In the genomic region with DNA sequence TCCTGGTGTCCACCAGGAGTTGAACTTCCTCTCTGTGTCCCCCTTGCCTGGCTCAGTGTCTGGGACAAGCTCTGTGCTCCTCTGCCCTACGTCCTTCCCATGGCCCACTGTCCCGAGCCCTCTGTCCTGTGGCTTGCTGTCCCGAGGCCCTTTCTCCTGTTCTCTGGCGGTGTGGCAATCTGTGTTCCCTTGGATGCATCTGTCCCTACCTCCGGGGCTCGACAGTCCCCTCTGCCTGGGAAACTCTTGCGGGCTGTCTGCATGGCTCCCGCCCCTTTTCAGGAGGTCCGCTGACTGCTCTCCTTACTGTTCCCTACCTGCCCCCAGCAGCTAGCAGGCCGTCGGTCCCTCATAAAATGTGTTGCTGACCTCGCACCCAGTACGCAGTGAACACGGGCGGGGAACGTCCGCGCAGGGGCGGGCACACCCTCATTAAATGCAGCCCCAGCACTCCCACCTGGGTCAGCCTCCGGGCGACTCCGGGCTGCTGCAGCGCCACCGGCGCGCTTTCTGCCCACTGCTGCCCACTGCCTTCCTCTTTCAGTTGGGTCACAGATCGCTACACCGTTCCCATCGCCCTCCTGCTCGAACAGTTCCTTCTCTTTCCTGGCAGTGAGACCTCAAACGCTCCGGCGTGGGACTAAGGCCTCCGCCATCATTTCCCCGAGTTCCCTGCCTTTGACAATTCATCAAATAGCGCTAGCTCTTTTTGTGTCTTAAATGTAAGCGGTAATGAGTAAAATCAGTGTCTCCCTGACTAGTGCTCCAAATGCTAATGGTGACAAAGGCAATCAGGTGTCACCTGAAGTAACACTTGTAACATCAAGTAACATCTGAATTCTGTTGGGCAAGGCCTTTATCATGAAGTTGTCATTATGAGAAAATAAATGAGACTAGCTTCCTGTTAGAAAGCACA, we compare ENCODE assay signal across 10 cellular contexts.
DNase-seq lines count a peak whose midpoint lies in the region; ATAC-seq lines count a peak whose summit lies in the region.
"Had no signal": no experiment of that assay in that cellular context is flagged by ENCODE, and none has a peak within 500 bp of the region (broad histone marks: within the 10 kb centered on the region; RNA-seq: fewer than 3 reads in every experiment).

No MANE protein-coding gene starts in this region.

- intact Hi-C loops in CD4-positive, alpha-beta memory T cell (cut with micrococcal nuclease): no loop called here

- H3K4me3 Mint-ChIP-seq in CD4-positive, alpha-beta memory T cell: peak overlapping the region; percentile 73 to 88 (median 81)
- H3K4me3 Mint-ChIP-seq in effector memory CD8-positive, alpha-beta T cell: peak overlapping the region; percentile 67 to 70
- H3K4me3 Mint-ChIP-seq in natural killer cell treated with Interleukin-12 subunit alpha and Interleukin-12 subunit beta and Interleukin-15 and Interleukin-18, amount 100 ng/mL, for 72 hours: peak overlapping the region; percentile 69

- H3K9me3 Mint-ChIP-seq in CD4-positive, alpha-beta memory T cell: peaks cover 0 to 15% (median 6%) of the 10 kb centered on the region in 8 donors
- peaks cover 0 to 9% of the 10 kb centered on the region in 2 donors for H3K9me3 Mint-ChIP-seq in effector memory CD8-positive, alpha-beta T cell
- H3K9me3 Mint-ChIP-seq in natural killer cell treated with Interleukin-12 subunit alpha and Interleukin-12 subunit beta and Interleukin-15 and Interleukin-18, amount 100 ng/mL, for 72 hours: no peaks in the 10 kb centered on the region

- H3K27ac ChIP-seq in CD4-positive, alpha-beta memory T cell (ENCODE audit: low read depth, low read length): no peak overlapping the region
- H3K27ac ChIP-seq: neutrophil had no signal

- peaks cover 8 to 16% (median 12%) of the 10 kb centered on the region in 4 donors for H3K4me1 Mint-ChIP-seq in CD4-positive, alpha-beta memory T cell
- peaks cover 5 to 11% of the 10 kb centered on the region in 2 donors for H3K4me1 Mint-ChIP-seq in effector memory CD8-positive, alpha-beta T cell (ENCODE audit: low read depth in 2 of 2)
- H3K4me1 Mint-ChIP-seq in natural killer cell treated with Interleukin-12 subunit alpha and Interleukin-12 subunit beta and Interleukin-15 and Interleukin-18, amount 100 ng/mL, for 72 hours (ENCODE audit: low read depth in 2 of 2): peaks cover 11 to 17% of the 10 kb centered on the region in 2 donors

- H3K36me3 ChIP-seq in CD4-positive, alpha-beta memory T cell (ENCODE audit: insufficient read depth, low read length): no peaks in the 10 kb centered on the region
- H3K36me3 ChIP-seq: neutrophil had no signal

- peak overlapping the region in 6 of 7 donors; percentile 8 to 77 (median 48) for H3K27ac Mint-ChIP-seq in CD4-positive, alpha-beta memory T cell
- H3K27ac Mint-ChIP-seq in effector memory CD8-positive, alpha-beta T cell: peak overlapping the region in 1 of 2 donors; percentile 25
- peak overlapping the region in 1 of 2 donors; percentile 36 for H3K27ac Mint-ChIP-seq in natural killer cell treated with Interleukin-12 subunit alpha and Interleukin-12 subunit beta and Interleukin-15 and Interleukin-18, amount 100 ng/mL, for 72 hours

- peak in 1 of 5 donors; percentile 4 for DNase-seq in CD4-positive, alpha-beta memory T cell
- DNase-seq in HuH-7 (ENCODE audit: low spot score) (peak; percentile 45), DMS 273 treated with DMSO at 0.1 percent for 48 hours (lab: John Stamatoyannopoulos, UW) (no peak), GOT3 (lab: John Stamatoyannopoulos, UW) (no peak), occipital lobe (lab: John Stamatoyannopoulos, UW) (no peak)
- no peak for DNase-seq in effector memory CD8-positive, alpha-beta T cell
- no peak for DNase-seq in natural killer cell treated with Interleukin-12 subunit alpha and Interleukin-12 subunit beta and Interleukin-15 and Interleukin-18, amount 100 ng/mL, for 72 hours (ENCODE audit: low spot score)
- DNase-seq: NCI-H1436 treated with DMSO at 0.1 percent for 48 hours had no signal

- H3K9me3 ChIP-seq in CD4-positive, alpha-beta memory T cell (ENCODE audit: control insufficient read depth in 1 of 2, low read length in 2 of 2): no peaks in the 10 kb centered on the region
- H3K9me3 ChIP-seq: neutrophil had no signal

- no peaks in the 10 kb centered on the region for H3K27me3 ChIP-seq in CD4-positive, alpha-beta memory T cell (ENCODE audit: insufficient read depth, low read length)

- peak overlapping the region in 1 of 2 donors; percentile 5 for H3K4me3 ChIP-seq in CD4-positive, alpha-beta memory T cell (ENCODE audit: low read length in 2 of 2)

- POLR2A ChIA-PET in CD4-positive, alpha-beta memory T cell (lab: Charles Lee; ENCODE audit: partially characterized antibody): interaction anchor here (0.6 to 1.2 kb wide), 4 partner anchors 27 to 120 kb away, joined by 3 to 4 read pairs (median 4); partner anchors contain the start of gene EZR

- ATAC-seq in effector memory CD8-positive, alpha-beta T cell (replicated peaks): peak; percentile 31
- peak; percentile 41 to 72 for ATAC-seq in natural killer cell treated with Interleukin-12 subunit alpha and Interleukin-12 subunit beta and Interleukin-15 and Interleukin-18, amount 100 ng/mL, for 72 hours
- ATAC-seq in GM18517 (IDR thresholded peaks at IDR 0.05; ENCODE audit: unreplicated experiment): no peak

- peaks cover 0 to 7% of the 10 kb centered on the region in 2 donors for H3K36me3 Mint-ChIP-seq in CD4-positive, alpha-beta memory T cell
- no peaks in the 10 kb centered on the region for H3K36me3 Mint-ChIP-seq in effector memory CD8-positive, alpha-beta T cell (ENCODE audit: insufficient read depth)
- no peaks in the 10 kb centered on the region for H3K36me3 Mint-ChIP-seq in natural killer cell treated with Interleukin-12 subunit alpha and Interleukin-12 subunit beta and Interleukin-15 and Interleukin-18, amount 100 ng/mL, for 72 hours

- peaks cover 4% of the 10 kb centered on the region for H3K4me1 ChIP-seq in CD4-positive, alpha-beta memory T cell (ENCODE audit: insufficient read depth, low read length)

- CTCF ChIA-PET in CD4-positive, alpha-beta memory T cell (lab: Charles Lee; ENCODE audit: partially characterized antibody): interaction anchor here (1.3 to 2.8 kb wide), 3 partner anchors 36 to 235 kb away, joined by 3 to 5 read pairs (median 3); no protein-coding TSS in a partner anchor

- H3K27me3 Mint-ChIP-seq in CD4-positive, alpha-beta memory T cell: peaks cover 0 to 4% of the 10 kb centered on the region in 2 donors
- peaks cover 5 to 24% of the 10 kb centered on the region in 2 donors for H3K27me3 Mint-ChIP-seq in effector memory CD8-positive, alpha-beta T cell
- H3K27me3 Mint-ChIP-seq in natural killer cell treated with Interleukin-12 subunit alpha and Interleukin-12 subunit beta and Interleukin-15 and Interleukin-18, amount 100 ng/mL, for 72 hours: peaks cover 12 to 23% of the 10 kb centered on the region in 2 donors
